Comparison of ENCODE assay signal across 16 cellular contexts in the genomic region with DNA sequence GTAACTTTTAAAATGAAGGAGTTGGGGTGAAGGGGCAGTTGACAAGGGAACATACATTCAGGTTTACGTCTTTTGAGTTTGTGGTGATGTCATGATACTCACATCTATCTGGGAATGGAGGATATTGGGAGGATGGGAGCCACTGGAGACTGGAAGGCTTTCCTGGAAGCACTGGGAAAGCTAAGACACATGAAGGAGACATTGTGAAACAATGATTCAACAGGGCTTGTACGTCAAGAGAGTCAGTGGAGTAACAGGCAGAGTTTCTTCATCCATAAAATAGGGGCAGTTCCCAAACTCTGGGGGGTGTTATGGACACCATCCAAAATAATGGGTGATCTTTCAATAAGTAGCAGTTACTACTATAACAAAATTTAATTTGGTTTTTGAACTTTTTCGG.
"Had no signal": no experiment of that assay in that cellular context is flagged by ENCODE, and none has a peak within 500 bp of the region (broad histone marks: within the 10 kb centered on the region; RNA-seq: fewer than 3 reads in every experiment).

No MANE protein-coding gene starts in this region.

- H3K27me3 Mint-ChIP-seq: activated T-helper 17 cell treated with anti-CD3 and anti-CD28 coated beads, Interleukin-2, amount 50 U/mL, for 72 hours; central memory CD8-positive, alpha-beta T cell had no signal

- H3K27ac Mint-ChIP-seq: activated T-helper 17 cell treated with anti-CD3 and anti-CD28 coated beads, Interleukin-2, amount 50 U/mL, for 72 hours; neural progenitor cell; T-cell had no signal

- H3K4me3 Mint-ChIP-seq: activated T-helper 17 cell treated with anti-CD3 and anti-CD28 coated beads, Interleukin-2, amount 50 U/mL, for 72 hours; central memory CD8-positive, alpha-beta T cell; neural progenitor cell; T-cell had no signal

- H3K36me3 Mint-ChIP-seq: neural progenitor cell, T-cell had no signal

- H3K4me1 Mint-ChIP-seq: activated T-helper 17 cell treated with anti-CD3 and anti-CD28 coated beads, Interleukin-2, amount 50 U/mL, for 72 hours; central memory CD8-positive, alpha-beta T cell; neural progenitor cell; T-cell had no signal

- H3K4me3 ChIP-seq: esophagus squamous epithelium, lung, neural progenitor cell, ovary, thyroid gland had no signal

- ATAC-seq: sciatic nerve, T-cell had no signal

- DNase-seq: activated CD4-positive, alpha-beta T cell treated with anti-CD3 and anti-CD28 coated beads, Interleukin-2, amount 50 U/mL, for 1 hour; activated naive CD4-positive, alpha-beta T cell treated with Interleukin-2 at 50 U/mL for 16 hours; cortex of kidney; effector CD4-positive, alpha-beta T cell; esophagus squamous epithelium; ovary; stimulated activated CD4-positive, alpha-beta T cell treated with anti-CD3 and anti-CD28 coated beads, Interleukin-12 subunit alpha, Interleukin-12 subunit beta, amount 100 ng/mL, for 4 hours; stimulated activated CD4-positive, alpha-beta T cell treated with anti-CD3 and anti-CD28 coated beads, Interleukin-2, amount 100 ng/mL, for 24 hours; T-cell; T-helper 9 cell; thyroid gland had no signal
